9 cellular contexts compared by ENCODE assay signal in genomic region chr20:47355489-47356219, GRCh38. TPM values are rescaled to one million over a fixed set of nuclear protein-coding genes. Genes with fewer than 3 reads are reported as not detected.
DNase-seq lines count a peak whose midpoint lies in the region; ATAC-seq and TF ChIP-seq lines count a peak whose summit lies in the region.
"Had no signal": no experiment of that assay in that cellular context is flagged by ENCODE, and none has a peak within 500 bp of the region (broad histone marks: within the 10 kb centered on the region; RNA-seq: fewer than 3 reads in every experiment).

No MANE protein-coding gene starts in this region.

- DNase-seq in CD4-positive, CD25-positive, alpha-beta regulatory T cell = peak in 1 of 3 donors; percentile 52
- DNase-seq in LNCaP clone FGC (ENCODE audit: low read depth) (no peak), AML-193 (lab: John Stamatoyannopoulos, UW) (no peak)
- DNase-seq in activated naive CD4-positive, alpha-beta T cell treated with anti-CD3 and anti-CD28 coated beads for 36 hours = peak; percentile 25
- DNase-seq in stimulated activated naive B cell treated with anti-CD40 and anti-IgM and Interleukin-4, amounts not matched to agents 10 μg/mL and 1 μg/mL and 100 μg/mL, for 72 hours = no peak

- intact Hi-C loops in activated naive CD4-positive, alpha-beta T cell treated with anti-CD3 and anti-CD28 coated beads for 36 hours (cut with micrococcal nuclease) = loop anchor here (1.0 to 5.0 kb wide), 6 partner anchors 39 to 257 kb away; partner anchors contain the start of gene NCOA3

- TF ChIP-seq CTCF in LNCaP clone FGC (IDR thresholded peaks at IDR 0.05; ENCODE audit: control insufficient read depth, extremely low read depth, insufficient read depth) = no peak

- H3K36me3 Mint-ChIP-seq in CD4-positive, CD25-positive, alpha-beta regulatory T cell = peaks cover 19% of the 10 kb centered on the region
- peaks cover 12% of the 10 kb centered on the region for H3K36me3 Mint-ChIP-seq in activated naive CD4-positive, alpha-beta T cell treated with anti-CD3 and anti-CD28 coated beads for 36 hours (ENCODE audit: low read depth)
- H3K36me3 Mint-ChIP-seq in stimulated activated naive B cell treated with anti-CD40 and anti-IgM and Interleukin-4, amounts not matched to agents 10 μg/mL and 1 μg/mL and 100 μg/mL, for 72 hours = peaks cover 8 to 20% of the 10 kb centered on the region in 2 donors

- H3K9me3 ChIP-seq in CD4-positive, CD25-positive, alpha-beta regulatory T cell (ENCODE audit: control insufficient read depth in 2 of 2, low read length in 2 of 2) = no peaks in the 10 kb centered on the region
- H3K9me3 ChIP-seq in iPS-15b (ENCODE audit: control insufficient read depth, insufficient read depth, low read length) = no peaks in the 10 kb centered on the region

- peak overlapping the region; percentile 89 for H3K27ac ChIP-seq in CD4-positive, CD25-positive, alpha-beta regulatory T cell (ENCODE audit: insufficient read depth, low read length, poor library complexity, severe bottlenecking)

- no peaks in the 10 kb centered on the region for H3K27me3 ChIP-seq in CD4-positive, CD25-positive, alpha-beta regulatory T cell (ENCODE audit: control insufficient read depth, insufficient read depth, low read length)
- H3K27me3 ChIP-seq in iPS-15b (ENCODE audit: control insufficient read depth, insufficient read depth, low read length) = no peaks in the 10 kb centered on the region

- H3K4me3 Mint-ChIP-seq in CD4-positive, CD25-positive, alpha-beta regulatory T cell = peak overlapping the region; percentile 94 to 96 (median 95)
- H3K4me3 Mint-ChIP-seq in activated naive CD4-positive, alpha-beta T cell treated with anti-CD3 and anti-CD28 coated beads for 36 hours = peak overlapping the region; percentile 92
- peak overlapping the region; percentile 92 to 96 for H3K4me3 Mint-ChIP-seq in stimulated activated naive B cell treated with anti-CD40 and anti-IgM and Interleukin-4, amounts not matched to agents 10 μg/mL and 1 μg/mL and 100 μg/mL, for 72 hours

- peaks cover 3% of the 10 kb centered on the region for H3K36me3 ChIP-seq in CD4-positive, CD25-positive, alpha-beta regulatory T cell (ENCODE audit: control insufficient read depth, insufficient read depth, low read length)
- no peaks in the 10 kb centered on the region for H3K36me3 ChIP-seq in iPS-15b (ENCODE audit: control insufficient read depth, insufficient read depth, low read length)

- peak overlapping the region; percentile 57 for H3K9ac ChIP-seq in iPS-15b (ENCODE audit: low read depth, low read length)

- H3K4me1 ChIP-seq in CD4-positive, CD25-positive, alpha-beta regulatory T cell (ENCODE audit: control insufficient read depth, insufficient read depth, low read length, poor library complexity, severe bottlenecking) = peaks cover 71% of the 10 kb centered on the region
- peaks cover 80% of the 10 kb centered on the region for H3K4me1 ChIP-seq in iPS-15b (ENCODE audit: control insufficient read depth, insufficient read depth, low read length)

- no peaks in the 10 kb centered on the region for H3K27me3 Mint-ChIP-seq in CD4-positive, CD25-positive, alpha-beta regulatory T cell
- H3K27me3 Mint-ChIP-seq in activated naive CD4-positive, alpha-beta T cell treated with anti-CD3 and anti-CD28 coated beads for 36 hours (ENCODE audit: low read depth) = no peaks in the 10 kb centered on the region
- H3K27me3 Mint-ChIP-seq in stimulated activated naive B cell treated with anti-CD40 and anti-IgM and Interleukin-4, amounts not matched to agents 10 μg/mL and 1 μg/mL and 100 μg/mL, for 72 hours = no peaks in the 10 kb centered on the region
- H3K27me3 Mint-ChIP-seq: IgD-negative memory B cell had no signal

- CTCF ChIA-PET in activated naive CD4-positive, alpha-beta T cell treated with anti-CD3 and anti-CD28 coated beads for 36 hours (lab: Charles Lee) = interaction anchor here (0.5 to 7.3 kb wide), 7 partner anchors 16 to 265 kb away, joined by 3 to 61 read pairs (median 4); no protein-coding TSS in a partner anchor

- H3K4me1 Mint-ChIP-seq in CD4-positive, CD25-positive, alpha-beta regulatory T cell = peaks cover 24 to 44% (median 32%) of the 10 kb centered on the region in 4 donors
- peaks cover 47% of the 10 kb centered on the region for H3K4me1 Mint-ChIP-seq in activated naive CD4-positive, alpha-beta T cell treated with anti-CD3 and anti-CD28 coated beads for 36 hours (ENCODE audit: low read depth)
- peaks cover 0 to 62% of the 10 kb centered on the region in 2 donors for H3K4me1 Mint-ChIP-seq in stimulated activated naive B cell treated with anti-CD40 and anti-IgM and Interleukin-4, amounts not matched to agents 10 μg/mL and 1 μg/mL and 100 μg/mL, for 72 hours

- no peaks in the 10 kb centered on the region for H3K9me3 Mint-ChIP-seq in CD4-positive, CD25-positive, alpha-beta regulatory T cell
- no peaks in the 10 kb centered on the region for H3K9me3 Mint-ChIP-seq in activated naive CD4-positive, alpha-beta T cell treated with anti-CD3 and anti-CD28 coated beads for 36 hours
- no peaks in the 10 kb centered on the region for H3K9me3 Mint-ChIP-seq in stimulated activated naive B cell treated with anti-CD40 and anti-IgM and Interleukin-4, amounts not matched to agents 10 μg/mL and 1 μg/mL and 100 μg/mL, for 72 hours
- H3K9me3 Mint-ChIP-seq: IgD-negative memory B cell had no signal

- peak overlapping the region; percentile 99 for H3K27ac Mint-ChIP-seq in CD4-positive, CD25-positive, alpha-beta regulatory T cell
- peak overlapping the region; percentile 99 for H3K27ac Mint-ChIP-seq in activated naive CD4-positive, alpha-beta T cell treated with anti-CD3 and anti-CD28 coated beads for 36 hours
- peak overlapping the region; percentile 100 for H3K27ac Mint-ChIP-seq in stimulated activated naive B cell treated with anti-CD40 and anti-IgM and Interleukin-4, amounts not matched to agents 10 μg/mL and 1 μg/mL and 100 μg/mL, for 72 hours

- peak overlapping the region; percentile 93 for H3K4me3 ChIP-seq in CD4-positive, CD25-positive, alpha-beta regulatory T cell (ENCODE audit: low read depth, low read length)
- H3K4me3 ChIP-seq in LNCaP clone FGC (ENCODE audit: low read depth, low read length) = peak overlapping the region; percentile 53
- peak overlapping the region; percentile 19 for H3K4me3 ChIP-seq in iPS-15b (ENCODE audit: low read depth, low read length)

- no peak for ATAC-seq in CD4-positive, CD25-positive, alpha-beta regulatory T cell (ENCODE audit: low read depth in 2 of 2)
- ATAC-seq in stimulated activated naive B cell treated with anti-CD40 and anti-IgM and Interleukin-4, amounts not matched to agents 10 μg/mL and 1 μg/mL and 100 μg/mL, for 72 hours (replicated peaks) = no peak
- ATAC-seq in GM21619 (IDR thresholded peaks at IDR 0.05; ENCODE audit: unreplicated experiment) (no peak), HG02610 (IDR thresholded peaks at IDR 0.05; ENCODE audit: unreplicated experiment) (no peak)

RNA-seq across cellular contexts. Expression of gene ZMYND8, which starts 0.8 kb away (rescaled TPM):
- total RNA-seq in CD4-positive, CD25-positive, alpha-beta regulatory T cell = 47.2 TPM
- 10 to 100 TPM in 1 of 4 donors, 1 to 10 TPM in 3; 7.5 to 10.4 (median 8.2) TPM for polyA plus RNA-seq in CD4-positive, CD25-positive, alpha-beta regulatory T cell
- 10 to 100 TPM; 30.3 to 33.0 TPM for total RNA-seq in activated naive CD4-positive, alpha-beta T cell treated with anti-CD3 and anti-CD28 coated beads for 36 hours

Comparison
In these comparisons a context has a peak if more than half of its experiments do, and no peak if none do; other contexts are left out.
1. H3K4me3 ChIP-seq: peak in every context shown above with its lines; median percentile 93 in CD4-positive, CD25-positive, alpha-beta regulatory T cell; 53 in LNCaP clone FGC; 19 in iPS-15b.